1 cellular context compared by ENCODE assay signal in genomic region chr19:47686679-47687450, GRCh38.
TF ChIP-seq lines count a peak whose summit lies in the region.

No MANE protein-coding gene starts in this region.

TF ChIP-seq in K562, 482 proteins besides CTCF, POLR2A, EP300 and RAD21:
- TF ChIP-seq, protein P1, sequence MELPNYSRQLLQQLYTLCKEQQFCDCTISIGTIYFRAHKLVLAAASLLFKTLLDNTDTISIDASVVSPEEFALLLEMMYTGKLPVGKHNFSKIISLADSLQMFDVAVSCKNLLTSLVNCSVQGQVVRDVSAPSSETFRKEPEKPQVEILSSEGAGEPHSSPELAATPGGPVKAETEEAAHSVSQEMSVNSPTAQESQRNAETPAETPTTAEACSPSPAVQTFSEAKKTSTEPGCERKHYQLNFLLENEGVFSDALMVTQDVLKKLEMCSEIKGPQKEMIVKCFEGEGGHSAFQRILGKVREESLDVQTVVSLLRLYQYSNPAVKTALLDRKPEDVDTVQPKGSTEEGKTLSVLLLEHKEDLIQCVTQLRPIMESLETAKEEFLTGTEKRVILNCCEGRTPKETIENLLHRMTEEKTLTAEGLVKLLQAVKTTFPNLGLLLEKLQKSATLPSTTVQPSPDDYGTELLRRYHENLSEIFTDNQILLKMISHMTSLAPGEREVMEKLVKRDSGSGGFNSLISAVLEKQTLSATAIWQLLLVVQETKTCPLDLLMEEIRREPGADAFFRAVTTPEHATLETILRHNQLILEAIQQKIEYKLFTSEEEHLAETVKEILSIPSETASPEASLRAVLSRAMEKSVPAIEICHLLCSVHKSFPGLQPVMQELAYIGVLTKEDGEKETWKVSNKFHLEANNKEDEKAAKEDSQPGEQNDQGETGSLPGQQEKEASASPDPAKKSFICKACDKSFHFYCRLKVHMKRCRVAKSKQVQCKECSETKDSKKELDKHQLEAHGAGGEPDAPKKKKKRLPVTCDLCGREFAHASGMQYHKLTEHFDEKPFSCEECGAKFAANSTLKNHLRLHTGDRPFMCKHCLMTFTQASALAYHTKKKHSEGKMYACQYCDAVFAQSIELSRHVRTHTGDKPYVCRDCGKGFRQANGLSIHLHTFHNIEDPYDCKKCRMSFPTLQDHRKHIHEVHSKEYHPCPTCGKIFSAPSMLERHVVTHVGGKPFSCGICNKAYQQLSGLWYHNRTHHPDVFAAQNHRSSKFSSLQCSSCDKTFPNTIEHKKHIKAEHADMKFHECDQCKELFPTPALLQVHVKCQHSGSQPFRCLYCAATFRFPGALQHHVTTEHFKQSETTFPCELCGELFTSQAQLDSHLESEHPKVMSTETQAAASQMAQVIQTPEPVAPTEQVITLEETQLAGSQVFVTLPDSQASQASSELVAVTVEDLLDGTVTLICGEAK (IDR thresholded peaks at IDR 0.05), result peak; percentile 93
- TF ChIP-seq, protein P1 (CRISPR knock-in tag; IDR thresholded peaks at IDR 0.05), result peak; percentile 81
- TF ChIP-seq, protein P2, sequence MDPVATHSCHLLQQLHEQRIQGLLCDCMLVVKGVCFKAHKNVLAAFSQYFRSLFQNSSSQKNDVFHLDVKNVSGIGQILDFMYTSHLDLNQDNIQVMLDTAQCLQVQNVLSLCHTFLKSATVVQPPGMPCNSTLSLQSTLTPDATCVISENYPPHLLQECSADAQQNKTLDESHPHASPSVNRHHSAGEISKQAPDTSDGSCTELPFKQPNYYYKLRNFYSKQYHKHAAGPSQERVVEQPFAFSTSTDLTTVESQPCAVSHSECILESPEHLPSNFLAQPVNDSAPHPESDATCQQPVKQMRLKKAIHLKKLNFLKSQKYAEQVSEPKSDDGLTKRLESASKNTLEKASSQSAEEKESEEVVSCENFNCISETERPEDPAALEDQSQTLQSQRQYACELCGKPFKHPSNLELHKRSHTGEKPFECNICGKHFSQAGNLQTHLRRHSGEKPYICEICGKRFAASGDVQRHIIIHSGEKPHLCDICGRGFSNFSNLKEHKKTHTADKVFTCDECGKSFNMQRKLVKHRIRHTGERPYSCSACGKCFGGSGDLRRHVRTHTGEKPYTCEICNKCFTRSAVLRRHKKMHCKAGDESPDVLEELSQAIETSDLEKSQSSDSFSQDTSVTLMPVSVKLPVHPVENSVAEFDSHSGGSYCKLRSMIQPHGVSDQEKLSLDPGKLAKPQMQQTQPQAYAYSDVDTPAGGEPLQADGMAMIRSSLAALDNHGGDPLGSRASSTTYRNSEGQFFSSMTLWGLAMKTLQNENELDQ (CRISPR knock-in tag; IDR thresholded peaks at IDR 0.05; ENCODE audit: borderline replicate concordance), result no peak
